ENCODE assay signal across 1 cellular context in the genomic region with DNA sequence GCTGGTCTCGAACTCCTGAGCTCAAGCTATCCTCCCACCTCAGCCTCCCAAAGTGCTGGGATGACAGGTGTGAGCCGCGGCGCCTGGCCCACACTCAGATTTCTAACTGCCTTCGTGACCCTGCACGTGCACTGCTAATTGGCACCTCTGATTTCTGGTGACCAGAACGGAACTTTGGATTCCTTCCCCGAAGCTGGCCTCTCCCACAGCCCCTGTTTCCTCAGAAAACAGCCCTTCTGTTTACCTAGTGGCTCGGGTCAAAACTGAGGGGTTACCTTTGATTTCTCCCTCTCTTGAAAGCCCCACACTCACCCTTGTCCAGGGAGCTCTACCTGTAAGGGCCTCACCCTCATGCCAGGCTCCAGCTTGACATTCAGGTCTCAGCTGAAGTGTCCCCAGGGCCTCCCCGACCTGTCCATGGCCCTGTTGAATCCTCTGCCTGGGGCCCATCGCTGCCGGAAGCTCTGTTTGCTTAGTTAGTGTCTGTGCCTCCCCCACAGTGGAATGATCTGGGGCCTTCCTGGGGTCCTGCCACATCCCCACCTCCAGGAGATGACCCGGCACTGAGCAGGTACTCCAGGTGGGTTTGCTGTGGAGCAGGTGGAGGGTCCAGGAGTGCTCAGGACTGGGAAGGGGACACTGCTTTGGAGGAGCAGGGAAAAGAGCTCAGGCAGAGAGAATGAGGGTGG.
TF ChIP-seq lines count a peak whose summit lies in the region.

No MANE protein-coding gene starts in this region.

TF ChIP-seq in HepG2, 621 proteins besides CTCF, POLR2A, EP300 and RAD21 (continues in another document):
- TF ChIP-seq ARID2 (CRISPR knock-in tag; IDR thresholded peaks at IDR 0.05; ENCODE audit: borderline replicate concordance) (0 out of 2 replicates have a peak, but pooled peaks have one; percentile 34), ZIK1 (CRISPR knock-in tag; IDR thresholded peaks at IDR 0.05; ENCODE audit: borderline replicate concordance, low read depth) (peak; percentile 49; the same call in 1 of the 2 replicates), ZNF550 (CRISPR knock-in tag; IDR thresholded peaks at IDR 0.05; ENCODE audit: borderline replicate concordance) (0 out of 2 replicates have a peak, but pooled peaks have one; percentile 63), NKX3-1 (CRISPR knock-in tag; IDR thresholded peaks at IDR 0.05) (0 out of 2 replicates have a peak, but pooled peaks have one; percentile 21), NR2F6 (IDR thresholded peaks at IDR 0.05) (peak; percentile 93), NR2F6 (CRISPR knock-in tag; IDR thresholded peaks at IDR 0.05) (peak; percentile 94), SMAD1 (CRISPR knock-in tag; IDR thresholded peaks at IDR 0.05; ENCODE audit: borderline replicate concordance, low read depth) (0 out of 2 replicates have a peak, but pooled peaks have one; percentile 53), RNF2 (conservative IDR thresholded peaks at IDR 0.05; ENCODE audit: low read depth) (peak; percentile 59; the same call in 1 of the 2 replicates), ZBTB42 (CRISPR knock-in tag; IDR thresholded peaks at IDR 0.05) (peak; percentile 66; the same call in 1 of the 2 replicates), ZNF746 (CRISPR knock-in tag; IDR thresholded peaks at IDR 0.05) (no peak), HOXA3 (CRISPR knock-in tag; IDR thresholded peaks at IDR 0.05) (peak; percentile 59; the same call in 1 of the 2 replicates), ZNF572 (CRISPR knock-in tag; IDR thresholded peaks at IDR 0.05) (no peak), ZNF383 (CRISPR knock-in tag; IDR thresholded peaks at IDR 0.05; ENCODE audit: borderline replicate concordance) (no peak), ZNF335 (CRISPR knock-in tag; IDR thresholded peaks at IDR 0.05) (no peak), TBP (CRISPR knock-in tag; IDR thresholded peaks at IDR 0.05) (no peak), IKZF4 (CRISPR knock-in tag; IDR thresholded peaks at IDR 0.05; ENCODE audit: borderline replicate concordance, low read depth, not compliant biosample characterization) (no peak), FOXC1 (CRISPR knock-in tag; IDR thresholded peaks at IDR 0.05; ENCODE audit: borderline replicate concordance) (peak; percentile 33; the same call in 1 of the 2 replicates), SAFB2 (CRISPR knock-in tag; IDR thresholded peaks at IDR 0.05; ENCODE audit: borderline replicate concordance, low read depth) (0 out of 2 replicates have a peak, but pooled peaks have one; percentile 59), ZSCAN31 (CRISPR knock-in tag; IDR thresholded peaks at IDR 0.05; ENCODE audit: low read depth) (0 out of 2 replicates have a peak, but pooled peaks have one; percentile 11), RXRA (CRISPR knock-in tag; IDR thresholded peaks at IDR 0.05) (peak; percentile 72; the same call in 1 of the 2 replicates), NCOA2 (CRISPR knock-in tag; IDR thresholded peaks at IDR 0.05) (peak; percentile 76), ZNF264 (CRISPR knock-in tag; IDR thresholded peaks at IDR 0.05) (peak; percentile 61; the same call in 1 of the 2 replicates), ZNF564 (CRISPR knock-in tag; IDR thresholded peaks at IDR 0.05) (0 out of 2 replicates have a peak, but pooled peaks have one; percentile 30), MLLT10 (CRISPR knock-in tag; IDR thresholded peaks at IDR 0.05) (no peak), ZNF354B (CRISPR knock-in tag; IDR thresholded peaks at IDR 0.05) (peak; percentile 91; the same call in 1 of the 2 replicates), XRCC5 (optimal IDR thresholded peaks at IDR 0.05; ENCODE audit: low read length) (peak; percentile 5), ZNF660 (CRISPR knock-in tag; IDR thresholded peaks at IDR 0.05; ENCODE audit: borderline replicate concordance, low read depth) (no peak), REXO4 (CRISPR knock-in tag; IDR thresholded peaks at IDR 0.05; ENCODE audit: borderline replicate concordance) (0 out of 2 replicates have a peak, but pooled peaks have one; percentile 26), PRMT3 (CRISPR knock-in tag; IDR thresholded peaks at IDR 0.05; ENCODE audit: borderline replicate concordance, low read depth) (no peak), THYN1 (CRISPR knock-in tag; IDR thresholded peaks at IDR 0.05; ENCODE audit: borderline replicate concordance, low read depth) (no peak), GZF1 (CRISPR knock-in tag; IDR thresholded peaks at IDR 0.05) (no peak), RBAK (CRISPR knock-in tag; IDR thresholded peaks at IDR 0.05) (0 out of 2 replicates have a peak, but pooled peaks have one; percentile 47), ZNF589 (CRISPR knock-in tag; conservative IDR thresholded peaks at IDR 0.05) (0 out of 2 replicates have a peak, but pooled peaks have one; percentile 59), ZNF33B (CRISPR knock-in tag; IDR thresholded peaks at IDR 0.05) (peak; percentile 70; the same call in 1 of the 2 replicates), BCL6 (CRISPR knock-in tag; IDR thresholded peaks at IDR 0.05) (peak; percentile 72), GATAD1 (CRISPR knock-in tag; IDR thresholded peaks at IDR 0.05) (no peak; the same call in 1 of the 2 replicates), ZNF724P (CRISPR knock-in tag; IDR thresholded peaks at IDR 0.05; ENCODE audit: borderline replicate concordance) (peak; percentile 47; the same call in 1 of the 2 replicates), DPF2 (CRISPR knock-in tag; IDR thresholded peaks at IDR 0.05; ENCODE audit: borderline replicate concordance, low read depth) (peak; percentile 26; the same call in 1 of the 2 replicates), MXI1 (IDR thresholded peaks at IDR 0.05; ENCODE audit: borderline replicate concordance, low read depth, low read length) (no peak), ZNF577 (CRISPR knock-in tag; IDR thresholded peaks at IDR 0.05; ENCODE audit: borderline replicate concordance, low read depth) (no peak), PHB2 (IDR thresholded peaks at IDR 0.05; ENCODE audit: partially characterized antibody) (no peak), PPARG (CRISPR knock-in tag; conservative IDR thresholded peaks at IDR 0.05) (peak; percentile 49; the same call in 1 of the 2 replicates)
- TF ChIP-seq, protein P1, sequence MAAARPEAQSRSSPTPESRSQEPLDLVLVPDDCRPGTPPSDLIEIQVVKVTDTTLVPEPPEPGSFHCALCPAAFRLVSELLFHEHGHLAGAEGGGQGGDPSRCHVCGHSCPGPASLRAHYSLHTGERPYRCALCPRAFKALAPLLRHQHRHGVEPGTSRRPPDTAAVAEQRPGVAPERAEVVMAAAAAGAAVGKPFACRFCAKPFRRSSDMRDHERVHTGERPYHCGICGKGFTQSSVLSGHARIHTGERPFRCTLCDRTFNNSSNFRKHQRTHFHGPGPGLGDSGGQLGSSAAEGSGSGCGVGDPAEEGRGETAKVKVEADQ (CRISPR knock-in tag; IDR thresholded peaks at IDR 0.05; ENCODE audit: borderline replicate concordance): no peak
- TF ChIP-seq, protein P2, sequence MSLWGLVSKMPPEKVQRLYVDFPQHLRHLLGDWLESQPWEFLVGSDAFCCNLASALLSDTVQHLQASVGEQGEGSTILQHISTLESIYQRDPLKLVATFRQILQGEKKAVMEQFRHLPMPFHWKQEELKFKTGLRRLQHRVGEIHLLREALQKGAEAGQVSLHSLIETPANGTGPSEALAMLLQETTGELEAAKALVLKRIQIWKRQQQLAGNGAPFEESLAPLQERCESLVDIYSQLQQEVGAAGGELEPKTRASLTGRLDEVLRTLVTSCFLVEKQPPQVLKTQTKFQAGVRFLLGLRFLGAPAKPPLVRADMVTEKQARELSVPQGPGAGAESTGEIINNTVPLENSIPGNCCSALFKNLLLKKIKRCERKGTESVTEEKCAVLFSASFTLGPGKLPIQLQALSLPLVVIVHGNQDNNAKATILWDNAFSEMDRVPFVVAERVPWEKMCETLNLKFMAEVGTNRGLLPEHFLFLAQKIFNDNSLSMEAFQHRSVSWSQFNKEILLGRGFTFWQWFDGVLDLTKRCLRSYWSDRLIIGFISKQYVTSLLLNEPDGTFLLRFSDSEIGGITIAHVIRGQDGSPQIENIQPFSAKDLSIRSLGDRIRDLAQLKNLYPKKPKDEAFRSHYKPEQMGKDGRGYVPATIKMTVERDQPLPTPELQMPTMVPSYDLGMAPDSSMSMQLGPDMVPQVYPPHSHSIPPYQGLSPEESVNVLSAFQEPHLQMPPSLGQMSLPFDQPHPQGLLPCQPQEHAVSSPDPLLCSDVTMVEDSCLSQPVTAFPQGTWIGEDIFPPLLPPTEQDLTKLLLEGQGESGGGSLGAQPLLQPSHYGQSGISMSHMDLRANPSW (CRISPR knock-in tag; IDR thresholded peaks at IDR 0.05; ENCODE audit: borderline replicate concordance): 0 out of 2 replicates have a peak, but pooled peaks have one; percentile 70
- TF ChIP-seq, protein P3, sequence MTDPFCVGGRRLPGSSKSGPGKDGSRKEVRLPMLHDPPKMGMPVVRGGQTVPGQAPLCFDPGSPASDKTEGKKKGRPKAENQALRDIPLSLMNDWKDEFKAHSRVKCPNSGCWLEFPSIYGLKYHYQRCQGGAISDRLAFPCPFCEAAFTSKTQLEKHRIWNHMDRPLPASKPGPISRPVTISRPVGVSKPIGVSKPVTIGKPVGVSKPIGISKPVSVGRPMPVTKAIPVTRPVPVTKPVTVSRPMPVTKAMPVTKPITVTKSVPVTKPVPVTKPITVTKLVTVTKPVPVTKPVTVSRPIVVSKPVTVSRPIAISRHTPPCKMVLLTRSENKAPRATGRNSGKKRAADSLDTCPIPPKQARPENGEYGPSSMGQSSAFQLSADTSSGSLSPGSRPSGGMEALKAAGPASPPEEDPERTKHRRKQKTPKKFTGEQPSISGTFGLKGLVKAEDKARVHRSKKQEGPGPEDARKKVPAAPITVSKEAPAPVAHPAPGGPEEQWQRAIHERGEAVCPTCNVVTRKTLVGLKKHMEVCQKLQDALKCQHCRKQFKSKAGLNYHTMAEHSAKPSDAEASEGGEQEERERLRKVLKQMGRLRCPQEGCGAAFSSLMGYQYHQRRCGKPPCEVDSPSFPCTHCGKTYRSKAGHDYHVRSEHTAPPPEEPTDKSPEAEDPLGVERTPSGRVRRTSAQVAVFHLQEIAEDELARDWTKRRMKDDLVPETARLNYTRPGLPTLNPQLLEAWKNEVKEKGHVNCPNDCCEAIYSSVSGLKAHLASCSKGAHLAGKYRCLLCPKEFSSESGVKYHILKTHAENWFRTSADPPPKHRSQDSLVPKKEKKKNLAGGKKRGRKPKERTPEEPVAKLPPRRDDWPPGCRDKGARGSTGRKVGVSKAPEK (CRISPR knock-in tag; IDR thresholded peaks at IDR 0.05; ENCODE audit: borderline replicate concordance): 0 out of 2 replicates have a peak, but pooled peaks have one; percentile 37
- TF ChIP-seq, protein P4, sequence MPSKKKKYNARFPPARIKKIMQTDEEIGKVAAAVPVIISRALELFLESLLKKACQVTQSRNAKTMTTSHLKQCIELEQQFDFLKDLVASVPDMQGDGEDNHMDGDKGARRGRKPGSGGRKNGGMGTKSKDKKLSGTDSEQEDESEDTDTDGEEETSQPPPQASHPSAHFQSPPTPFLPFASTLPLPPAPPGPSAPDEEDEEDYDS (CRISPR knock-in tag; IDR thresholded peaks at IDR 0.05): peak; percentile 16; the same call in 1 of the 2 replicates
- TF ChIP-seq, protein P5, sequence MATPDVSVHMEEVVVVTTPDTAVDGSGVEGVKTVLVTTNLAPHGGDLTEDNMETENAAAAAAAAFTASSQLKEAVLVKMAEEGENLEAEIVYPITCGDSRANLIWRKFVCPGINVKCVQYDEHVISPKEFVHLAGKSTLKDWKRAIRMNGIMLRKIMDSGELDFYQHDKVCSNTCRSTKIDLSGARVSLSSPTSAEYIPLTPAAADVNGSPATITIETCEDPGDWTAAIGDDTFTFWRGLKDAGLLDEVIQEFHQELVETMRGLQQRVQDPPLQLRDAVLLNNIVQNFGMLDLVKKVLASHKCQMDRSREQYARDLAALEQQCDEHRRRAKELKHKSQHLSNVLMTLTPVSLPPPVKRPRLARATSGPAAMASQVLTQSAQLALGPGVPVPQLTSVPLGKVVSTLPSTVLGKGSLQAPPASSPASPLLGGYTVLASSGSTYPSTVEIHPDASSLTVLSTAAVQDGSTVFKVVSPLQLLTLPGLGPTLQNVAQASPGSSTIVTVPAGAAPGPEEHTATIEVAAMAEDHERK (CRISPR knock-in tag; IDR thresholded peaks at IDR 0.05; ENCODE audit: low read depth): no peak
- TF ChIP-seq, protein P6, sequence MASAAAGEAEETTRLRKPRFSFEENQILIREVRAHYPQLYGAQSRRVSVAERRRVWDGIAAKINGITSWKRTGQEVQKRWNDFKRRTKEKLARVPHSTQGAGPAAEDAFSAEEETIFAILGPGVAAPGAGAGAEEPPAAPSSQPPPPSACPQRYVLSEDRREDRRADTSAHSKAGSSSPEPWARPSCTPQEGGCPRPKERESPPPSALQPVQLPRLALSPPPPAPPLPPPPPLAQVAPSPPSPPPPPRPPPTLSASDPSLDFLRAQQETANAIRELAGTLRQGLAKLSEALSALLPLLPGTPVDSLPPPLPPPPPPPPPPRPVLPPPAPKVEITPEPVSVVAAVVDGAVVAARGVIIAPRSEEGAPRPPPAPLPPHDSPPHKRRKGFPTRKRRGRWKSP (CRISPR knock-in tag; IDR thresholded peaks at IDR 0.05): peak; percentile 42; the same call in 1 of the 2 replicates
- TF ChIP-seq, protein P7, sequence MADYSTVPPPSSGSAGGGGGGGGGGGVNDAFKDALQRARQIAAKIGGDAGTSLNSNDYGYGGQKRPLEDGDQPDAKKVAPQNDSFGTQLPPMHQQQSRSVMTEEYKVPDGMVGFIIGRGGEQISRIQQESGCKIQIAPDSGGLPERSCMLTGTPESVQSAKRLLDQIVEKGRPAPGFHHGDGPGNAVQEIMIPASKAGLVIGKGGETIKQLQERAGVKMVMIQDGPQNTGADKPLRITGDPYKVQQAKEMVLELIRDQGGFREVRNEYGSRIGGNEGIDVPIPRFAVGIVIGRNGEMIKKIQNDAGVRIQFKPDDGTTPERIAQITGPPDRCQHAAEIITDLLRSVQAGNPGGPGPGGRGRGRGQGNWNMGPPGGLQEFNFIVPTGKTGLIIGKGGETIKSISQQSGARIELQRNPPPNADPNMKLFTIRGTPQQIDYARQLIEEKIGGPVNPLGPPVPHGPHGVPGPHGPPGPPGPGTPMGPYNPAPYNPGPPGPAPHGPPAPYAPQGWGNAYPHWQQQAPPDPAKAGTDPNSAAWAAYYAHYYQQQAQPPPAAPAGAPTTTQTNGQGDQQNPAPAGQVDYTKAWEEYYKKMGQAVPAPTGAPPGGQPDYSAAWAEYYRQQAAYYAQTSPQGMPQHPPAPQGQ (CRISPR knock-in tag; IDR thresholded peaks at IDR 0.05; ENCODE audit: borderline replicate concordance): no peak
- TF ChIP-seq, protein P8, sequence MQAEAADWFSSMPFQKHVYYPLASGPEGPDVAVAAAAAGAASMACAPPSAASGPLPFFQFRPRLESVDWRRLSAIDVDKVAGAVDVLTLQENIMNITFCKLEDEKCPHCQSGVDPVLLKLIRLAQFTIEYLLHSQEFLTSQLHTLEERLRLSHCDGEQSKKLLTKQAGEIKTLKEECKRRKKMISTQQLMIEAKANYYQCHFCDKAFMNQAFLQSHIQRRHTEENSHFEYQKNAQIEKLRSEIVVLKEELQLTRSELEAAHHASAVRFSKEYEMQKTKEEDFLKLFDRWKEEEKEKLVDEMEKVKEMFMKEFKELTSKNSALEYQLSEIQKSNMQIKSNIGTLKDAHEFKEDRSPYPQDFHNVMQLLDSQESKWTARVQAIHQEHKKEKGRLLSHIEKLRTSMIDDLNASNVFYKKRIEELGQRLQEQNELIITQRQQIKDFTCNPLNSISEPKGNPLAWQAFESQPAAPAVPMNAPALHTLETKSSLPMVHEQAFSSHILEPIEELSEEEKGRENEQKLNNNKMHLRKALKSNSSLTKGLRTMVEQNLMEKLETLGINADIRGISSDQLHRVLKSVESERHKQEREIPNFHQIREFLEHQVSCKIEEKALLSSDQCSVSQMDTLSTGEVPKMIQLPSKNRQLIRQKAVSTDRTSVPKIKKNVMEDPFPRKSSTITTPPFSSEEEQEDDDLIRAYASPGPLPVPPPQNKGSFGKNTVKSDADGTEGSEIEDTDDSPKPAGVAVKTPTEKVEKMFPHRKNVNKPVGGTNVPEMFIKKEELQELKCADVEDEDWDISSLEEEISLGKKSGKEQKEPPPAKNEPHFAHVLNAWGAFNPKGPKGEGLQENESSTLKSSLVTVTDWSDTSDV (CRISPR knock-in tag; IDR thresholded peaks at IDR 0.05): 0 out of 2 replicates have a peak, but pooled peaks have one; percentile 30
